18 cellular contexts compared by ENCODE assay signal in genomic region chr16:25271421-25271820, GRCh38. TPM values are rescaled to one million over a fixed set of nuclear protein-coding genes. Genes with fewer than 3 reads are reported as not detected.
A peak's percentile ranks its signal among the peaks of the same experiment; 100 is the strongest.
DNase-seq lines count a peak whose midpoint lies in the region; ATAC-seq and TF ChIP-seq lines count a peak whose summit lies in the region.
"Had no signal": no experiment of that assay in that cellular context is flagged by ENCODE, and none has a peak within 500 bp of the region (broad histone marks: within the 10 kb centered on the region; RNA-seq: fewer than 3 reads in every experiment).

No MANE protein-coding gene starts in this region.

- no peak for ATAC-seq in stimulated activated naive CD8-positive, alpha-beta T cell treated with anti-CD3 and anti-CD28 coated beads, Interleukin-15, amount 100 ng/mL, for 72 hours
- ATAC-seq: CD8-positive, alpha-beta T cell; GM23338; HCT116 had no signal

- H3K9ac ChIP-seq in SK-N-MC (ENCODE audit: insufficient read length), result no peak overlapping the region
- H3K9ac ChIP-seq: BLaER1 had no signal

- H3K27ac ChIP-seq in SK-N-MC, result peak overlapping the region; percentile 48
- H3K27ac ChIP-seq: BLaER1, C4-2B had no signal

- peaks cover 13% of the 10 kb centered on the region for H3K36me3 Mint-ChIP-seq in stimulated activated naive CD8-positive, alpha-beta T cell treated with anti-CD3 and anti-CD28 coated beads, Interleukin-15, Interleukin-2, amounts not matched to agents 100 ng/mL and 50 ng/mL, for 24 hours (ENCODE audit: low read depth)
- peaks cover 11% of the 10 kb centered on the region for H3K36me3 Mint-ChIP-seq in neural crest cell (ENCODE audit: low read depth)

- no peak overlapping the region for H3K4me3 Mint-ChIP-seq in stimulated activated naive CD8-positive, alpha-beta T cell treated with anti-CD3 and anti-CD28 coated beads, Interleukin-15, Interleukin-2, amounts not matched to agents 100 ng/mL and 50 ng/mL, for 24 hours
- H3K4me3 Mint-ChIP-seq in stimulated activated naive CD8-positive, alpha-beta T cell treated with anti-CD3 and anti-CD28 coated beads, Interleukin-15, amount 100 ng/mL, for 72 hours, result no peak overlapping the region
- H3K4me3 Mint-ChIP-seq in neural crest cell, result no peak overlapping the region
- H3K4me3 Mint-ChIP-seq: B cell; CD4-positive, CD25-positive, alpha-beta regulatory T cell; CD8-positive, alpha-beta T cell; GM23338; H9 had no signal

- no peak overlapping the region; the same call in 1 of the 2 replicates for H3K4me3 ChIP-seq in SK-N-MC
- H3K4me3 ChIP-seq: BLaER1, GM23338 had no signal

- no peak for TF ChIP-seq CTCF in neural crest cell (conservative IDR thresholded peaks at IDR 0.05)

- no peaks in the 10 kb centered on the region for H3K4me1 Mint-ChIP-seq in stimulated activated naive CD8-positive, alpha-beta T cell treated with anti-CD3 and anti-CD28 coated beads, Interleukin-15, Interleukin-2, amounts not matched to agents 100 ng/mL and 50 ng/mL, for 24 hours (ENCODE audit: low read depth)
- no peaks in the 10 kb centered on the region for H3K4me1 Mint-ChIP-seq in stimulated activated naive CD8-positive, alpha-beta T cell treated with anti-CD3 and anti-CD28 coated beads, Interleukin-15, amount 100 ng/mL, for 72 hours
- no peaks in the 10 kb centered on the region for H3K4me1 Mint-ChIP-seq in neural crest cell
- H3K4me1 Mint-ChIP-seq: B cell, GM23338, H9 had no signal

- peak overlapping the region; percentile 5 for H3K27ac Mint-ChIP-seq in stimulated activated naive CD8-positive, alpha-beta T cell treated with anti-CD3 and anti-CD28 coated beads, Interleukin-15, Interleukin-2, amounts not matched to agents 100 ng/mL and 50 ng/mL, for 24 hours
- no peak overlapping the region for H3K27ac Mint-ChIP-seq in stimulated activated naive CD8-positive, alpha-beta T cell treated with anti-CD3 and anti-CD28 coated beads, Interleukin-15, amount 100 ng/mL, for 72 hours
- H3K27ac Mint-ChIP-seq in neural crest cell (ENCODE audit: unreplicated experiment), result peak overlapping the region; percentile 75
- H3K27ac Mint-ChIP-seq: B cell; CD4-positive, CD25-positive, alpha-beta regulatory T cell; CD8-positive, alpha-beta T cell; GM23338 had no signal

- H3K27me3 Mint-ChIP-seq in stimulated activated naive CD8-positive, alpha-beta T cell treated with anti-CD3 and anti-CD28 coated beads, Interleukin-15, Interleukin-2, amounts not matched to agents 100 ng/mL and 50 ng/mL, for 24 hours, result no peaks in the 10 kb centered on the region
- no peaks in the 10 kb centered on the region for H3K27me3 Mint-ChIP-seq in stimulated activated naive CD8-positive, alpha-beta T cell treated with anti-CD3 and anti-CD28 coated beads, Interleukin-15, amount 100 ng/mL, for 72 hours
- H3K27me3 Mint-ChIP-seq in neural crest cell (ENCODE audit: low read depth), result no peaks in the 10 kb centered on the region
- H3K27me3 Mint-ChIP-seq: B cell; CD4-positive, CD25-positive, alpha-beta regulatory T cell had no signal

- no peak for DNase-seq in stimulated activated naive CD8-positive, alpha-beta T cell treated with anti-CD3 and anti-CD28 coated beads, Interleukin-15, amount 100 ng/mL, for 72 hours
- no peak for DNase-seq in SK-N-MC (ENCODE audit: low read depth, low spot score)
- DNase-seq in neural crest cell (ENCODE audit: low read depth, low spot score), result no peak
- no peak for DNase-seq in RKO (ENCODE audit: low spot score)
- DNase-seq in cerebellar cortex (ENCODE audit: low spot score), result no peak
- DNase-seq: Caco-2; CD4-positive, CD25-positive, alpha-beta regulatory T cell; CD8-positive, alpha-beta T cell; DMS153; DND-41; H9 had no signal

- no peaks in the 10 kb centered on the region for H3K9me3 ChIP-seq in SK-N-MC (ENCODE audit: low read depth, low read length)
- H3K9me3 ChIP-seq: Caco-2 had no signal

- no peaks in the 10 kb centered on the region for H3K9me3 Mint-ChIP-seq in stimulated activated naive CD8-positive, alpha-beta T cell treated with anti-CD3 and anti-CD28 coated beads, Interleukin-15, Interleukin-2, amounts not matched to agents 100 ng/mL and 50 ng/mL, for 24 hours
- H3K9me3 Mint-ChIP-seq in stimulated activated naive CD8-positive, alpha-beta T cell treated with anti-CD3 and anti-CD28 coated beads, Interleukin-15, amount 100 ng/mL, for 72 hours, result peaks cover 0 to 4% of the 10 kb centered on the region in 2 donors
- H3K9me3 Mint-ChIP-seq in neural crest cell, result peaks cover under 1% of the 10 kb centered on the region
- H3K9me3 Mint-ChIP-seq: CD8-positive, alpha-beta T cell; H9 had no signal

- H3K36me3 ChIP-seq in SK-N-MC (ENCODE audit: insufficient read depth, low read length), result no peaks in the 10 kb centered on the region

RNA-seq across cellular contexts. Expression of gene ZKSCAN2, which starts 13.8 kb away (rescaled TPM):
- 25.5 and 25.8 TPM in 2 replicates for total RNA-seq in neural crest cell

RNA-seq across cellular contexts. Expression of gene AQP8, which starts 54.7 kb away (rescaled TPM):
- not detected in 2 replicates for total RNA-seq in neural crest cell
- total RNA-seq: A172; B cell; Caco-2; CD4-positive, CD25-positive, alpha-beta regulatory T cell; GM23338; H9 had no signal

Comparison
In these comparisons a context has a peak if more than half of its experiments do, and no peak if none do; other contexts are left out.
1. H3K27ac Mint-ChIP-seq: peak in stimulated activated naive CD8-positive, alpha-beta T cell treated with anti-CD3 and anti-CD28 coated beads, Interleukin-15, Interleukin-2, amounts not matched to agents 100 ng/mL and 50 ng/mL, for 24 hours (single experiment) and neural crest cell (single experiment); none in stimulated activated naive CD8-positive, alpha-beta T cell treated with anti-CD3 and anti-CD28 coated beads, Interleukin-15, amount 100 ng/mL, for 72 hours (0 of 2).